In genomic region chr20:32527447-32528055, GRCh38 we compare ENCODE assay signal across 1 cellular context.
A peak's percentile ranks its signal among the peaks of the same experiment; 100 is the strongest.
TF ChIP-seq lines count a peak whose summit lies in the region.

No MANE protein-coding gene starts in this region.

TF ChIP-seq in HepG2, 621 proteins besides CTCF, POLR2A, EP300 and RAD21 (continued from another document):
- TF ChIP-seq PREB (CRISPR knock-in tag; IDR thresholded peaks at IDR 0.05) (no peak), AGO1 (IDR thresholded peaks at IDR 0.05; ENCODE audit: low read depth, low read length, poor library complexity, severe bottlenecking) (peak; percentile 18), GTF2F1 (IDR thresholded peaks at IDR 0.05; ENCODE audit: low read length) (no peak), HDAC6 (IDR thresholded peaks at IDR 0.05; ENCODE audit: low read depth, low read length) (no peak), XBP1 (CRISPR knock-in tag; IDR thresholded peaks at IDR 0.05) (no peak), ZBTB38 (CRISPR knock-in tag; IDR thresholded peaks at IDR 0.05) (peak; percentile 81; the same call in 1 of the 2 replicates), ZNF687 (CRISPR knock-in tag; IDR thresholded peaks at IDR 0.05) (peak; percentile 70), XRCC5 (optimal IDR thresholded peaks at IDR 0.05; ENCODE audit: low read length) (peak; percentile 22), CEBPB (IDR thresholded peaks at IDR 0.05; ENCODE audit: borderline replicate concordance, low read depth, low read length) (no peak), SMARCC2 (IDR thresholded peaks at IDR 0.05) (no peak), HIC2 (CRISPR knock-in tag; IDR thresholded peaks at IDR 0.05; ENCODE audit: low read depth) (0 out of 2 replicates have a peak, but pooled peaks have one; percentile 45), U2AF1 (optimal IDR thresholded peaks at IDR 0.05; ENCODE audit: low read depth, low read length) (no peak), RBM39 (IDR thresholded peaks at IDR 0.05; ENCODE audit: low read depth, low read length, poor library complexity, severe bottlenecking) (peak; percentile 42), ATF3 (CRISPR knock-in tag; IDR thresholded peaks at IDR 0.05) (no peak), BCLAF1 (IDR thresholded peaks at IDR 0.05) (no peak), CENPT (CRISPR knock-in tag; IDR thresholded peaks at IDR 0.05; ENCODE audit: low read depth) (no peak), POLR2AphosphoS5 (IDR thresholded peaks at IDR 0.05; ENCODE audit: low read depth, low read length) (no peak), RBM22 (optimal IDR thresholded peaks at IDR 0.05; ENCODE audit: low read length) (no peak), ZNF430 (CRISPR knock-in tag; IDR thresholded peaks at IDR 0.05) (0 out of 2 replicates have a peak, but pooled peaks have one; percentile 36), AKAP8 (CRISPR knock-in tag; IDR thresholded peaks at IDR 0.05) (no peak), SNAPC4 (CRISPR knock-in tag; IDR thresholded peaks at IDR 0.05) (no peak), PBX3 (CRISPR knock-in tag; IDR thresholded peaks at IDR 0.05; ENCODE audit: borderline replicate concordance) (no peak), ZBTB14 (CRISPR knock-in tag; IDR thresholded peaks at IDR 0.05) (no peak), ARID5B (CRISPR knock-in tag; IDR thresholded peaks at IDR 0.05) (0 out of 2 replicates have a peak, but pooled peaks have one; percentile 9), LBX2 (CRISPR knock-in tag; IDR thresholded peaks at IDR 0.05; ENCODE audit: borderline replicate concordance) (no peak)
